ENCODE assay signal across 8 cellular contexts in the genomic region with DNA sequence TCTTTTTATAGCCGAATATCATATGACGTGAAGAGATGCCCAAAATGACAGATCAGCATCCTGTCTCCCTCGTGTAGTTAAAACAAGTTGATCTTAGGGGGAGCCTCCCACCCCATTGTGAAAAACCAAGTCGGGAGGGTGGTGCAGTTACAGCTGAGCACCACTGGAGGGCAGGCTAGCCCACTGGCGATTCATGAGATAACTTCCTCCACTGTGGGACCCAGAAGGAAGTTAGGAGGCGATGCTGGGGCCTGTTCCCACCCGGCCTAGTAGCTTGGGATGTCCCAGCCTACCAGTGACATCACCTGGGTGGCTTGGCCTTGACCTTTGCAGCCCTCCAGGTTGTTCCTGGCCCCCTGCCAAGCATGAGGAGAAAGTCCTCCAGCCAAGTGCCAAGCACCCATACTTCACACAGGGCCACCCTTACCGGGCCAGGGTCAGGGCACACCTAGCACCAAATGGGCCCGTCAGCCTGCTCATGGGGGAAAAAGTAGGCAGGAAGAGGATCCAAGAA. TPM values are rescaled to one million over a fixed set of nuclear protein-coding genes. Genes with fewer than 3 reads are reported as not detected.
DNase-seq lines count a peak whose midpoint lies in the region; ATAC-seq and TF ChIP-seq lines count a peak whose summit lies in the region.

No MANE protein-coding gene starts in this region.

- peak; percentile 95 for ATAC-seq in activated CD8-positive, alpha-beta T cell treated with anti-CD3 and anti-CD28 coated beads for 36 hours
- peak; percentile 80 for ATAC-seq in memory B cell (ENCODE audit: low read depth)
- no peak for ATAC-seq in HG02973 (IDR thresholded peaks at IDR 0.05; ENCODE audit: unreplicated experiment)

- DNase-seq in D341Med (ENCODE audit: low spot score) (peak; percentile 82), HFFc6 (peak; percentile 57), NCI-H69 (lab: John Stamatoyannopoulos, UW) (peak; percentile 57), memory B cell (ENCODE audit: low spot score in 2 of 2) (peak; percentile 72 to 74)
- DNase-seq in activated CD8-positive, alpha-beta T cell treated with anti-CD3 and anti-CD28 coated beads for 36 hours: peak; percentile 88
- DNase-seq in effector CD8-positive, alpha-beta T cell (lab: John Stamatoyannopoulos, UW): peak; percentile 67
- peak; percentile 42 to 47 for DNase-seq in stimulated activated CD8-positive, alpha-beta memory T cell treated with anti-CD3 and anti-CD28 coated beads, Interleukin-2, amount 100 ng/mL, for 1 hour (ENCODE audit: low read depth in 2 of 2)

- H3K4me1 Mint-ChIP-seq in HFFc6 (ENCODE audit: low read depth) (peaks cover 8% of the 10 kb centered on the region), memory B cell (peaks cover 9% of the 10 kb centered on the region)
- H3K4me1 Mint-ChIP-seq in activated CD8-positive, alpha-beta T cell treated with anti-CD3 and anti-CD28 coated beads for 36 hours (ENCODE audit: low read depth): peaks cover 10% of the 10 kb centered on the region

- CTCF ChIA-PET in activated CD8-positive, alpha-beta T cell treated with anti-CD3 and anti-CD28 coated beads for 36 hours (lab: Charles Lee): interaction anchor here (0.6 to 10.1 kb wide), 47 partner anchors 10 to 333 kb away, joined by 3 to 114 read pairs (median 4); partner anchors contain the start of genes CPNE2, NLRC5, PSME3IP1 and RSPRY1

- POLR2A ChIA-PET in activated CD8-positive, alpha-beta T cell treated with anti-CD3 and anti-CD28 coated beads for 36 hours (lab: Charles Lee): interaction anchor here (0.7 to 3.0 kb wide), 9 partner anchors 9 to 153 kb away, joined by 3 to 17 read pairs (median 4); partner anchors contain the start of genes CPNE2 and NLRC5

- no peak overlapping the region for H3K27ac Mint-ChIP-seq in HFFc6
- peak overlapping the region; percentile 56 for H3K27ac Mint-ChIP-seq in activated CD8-positive, alpha-beta T cell treated with anti-CD3 and anti-CD28 coated beads for 36 hours
- H3K27ac Mint-ChIP-seq in memory B cell: peak overlapping the region; percentile 81

- H3K4me3 Mint-ChIP-seq in HFFc6: no peak overlapping the region
- no peak overlapping the region for H3K4me3 Mint-ChIP-seq in activated CD8-positive, alpha-beta T cell treated with anti-CD3 and anti-CD28 coated beads for 36 hours
- H3K4me3 Mint-ChIP-seq in memory B cell: no peak overlapping the region

- no peaks in the 10 kb centered on the region; the same call in 1 of the 2 replicates for H3K36me3 Mint-ChIP-seq in HFFc6 (ENCODE audit: low read depth)
- peaks cover 14% of the 10 kb centered on the region for H3K36me3 Mint-ChIP-seq in activated CD8-positive, alpha-beta T cell treated with anti-CD3 and anti-CD28 coated beads for 36 hours (ENCODE audit: low read depth)
- H3K36me3 Mint-ChIP-seq in memory B cell: peaks cover 8% of the 10 kb centered on the region

- intact Hi-C loops in activated CD8-positive, alpha-beta T cell treated with anti-CD3 and anti-CD28 coated beads for 36 hours (cut with micrococcal nuclease): loop anchor here (2.0 to 10.0 kb wide), 2 partner anchors 84 to 210 kb away; no protein-coding TSS in a partner anchor

- TF ChIP-seq CTCF in HFFc6 (IDR thresholded peaks at IDR 0.05): peak; percentile 100
- peak; percentile 97 for TF ChIP-seq CTCF in activated CD8-positive, alpha-beta T cell treated with anti-CD3 and anti-CD28 coated beads for 36 hours (IDR thresholded peaks at IDR 0.05)

- H3K27me3 Mint-ChIP-seq in HFFc6 (ENCODE audit: insufficient read depth): peaks cover 9% of the 10 kb centered on the region
- no peaks in the 10 kb centered on the region for H3K27me3 Mint-ChIP-seq in activated CD8-positive, alpha-beta T cell treated with anti-CD3 and anti-CD28 coated beads for 36 hours
- H3K27me3 Mint-ChIP-seq in memory B cell: no peaks in the 10 kb centered on the region

- H3K9me3 Mint-ChIP-seq in HFFc6 (no peaks in the 10 kb centered on the region), memory B cell (no peaks in the 10 kb centered on the region)
- no peaks in the 10 kb centered on the region for H3K9me3 Mint-ChIP-seq in activated CD8-positive, alpha-beta T cell treated with anti-CD3 and anti-CD28 coated beads for 36 hours

RNA-seq across cellular contexts. Expression of gene CPNE2, which starts 8.1 kb away (rescaled TPM):
- 10 to 100 TPM; 13.0 to 29.6 (median 23.3) TPM for total RNA-seq in HFFc6 (2021; fragmentation: NEBNext Ultra II Directional; extraction: Animal tissue kit (Norgen Biotek cat#: 25700))
- total RNA-seq in activated CD8-positive, alpha-beta T cell treated with anti-CD3 and anti-CD28 coated beads for 36 hours: 10 to 100 TPM; 18.6 to 20.6 TPM
